In genomic region chr5:139385061-139385889, GRCh38 we compare ENCODE assay signal across 1 cellular context.
TF ChIP-seq lines count a peak whose summit lies in the region.

No MANE protein-coding gene starts in this region.

TF ChIP-seq in IMR-90, 13 proteins besides CTCF, POLR2A, EP300 and RAD21:
- no peak for TF ChIP-seq ELK1 (IDR thresholded peaks at IDR 0.05; ENCODE audit: borderline replicate concordance, low read depth, low read length)
